In the genomic region with DNA sequence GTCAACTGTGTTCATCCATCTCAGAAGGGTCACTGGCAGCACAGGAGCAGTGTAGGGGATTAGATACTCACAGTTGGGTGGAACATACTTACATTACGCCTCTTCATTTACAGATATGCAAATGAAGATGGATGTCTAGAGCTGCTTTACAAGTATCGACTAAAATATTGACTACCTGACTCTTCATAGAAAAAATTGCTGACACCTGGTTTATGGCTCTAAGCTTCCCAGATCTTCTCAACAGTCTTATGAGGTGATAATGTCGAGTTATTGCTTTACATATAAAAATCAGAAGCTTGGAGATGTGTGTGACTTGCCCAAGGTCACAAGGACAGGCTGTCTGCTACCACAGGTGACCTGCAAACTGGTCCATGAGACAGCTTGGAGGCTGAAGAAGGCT, we compare ENCODE assay signal across 9 cellular contexts.
"Had no signal": no experiment of that assay in that cellular context is flagged by ENCODE, and none has a peak within 500 bp of the region (broad histone marks: within the 10 kb centered on the region; RNA-seq: fewer than 3 reads in every experiment).

No MANE protein-coding gene starts in this region.

- ATAC-seq: GM23338 had no signal

- H2AFZ ChIP-seq: GM23338 had no signal

- H3K27ac Mint-ChIP-seq: GM23338, H9, IgD-negative memory B cell had no signal

- H3K36me3 Mint-ChIP-seq: IgD-negative memory B cell had no signal

- H3K4me1 Mint-ChIP-seq: GM23338, IgD-negative memory B cell had no signal

- H3K27me3 Mint-ChIP-seq: IgD-negative memory B cell had no signal

- H3K4me2 ChIP-seq: GM23338 had no signal

- H3K27ac ChIP-seq: HL-60 had no signal

- H3K4me3 Mint-ChIP-seq: GM23338, H9, IgD-negative memory B cell had no signal

- FAIRE-seq: H1, H54 had no signal

- DNase-seq: H9, HCEC 1CT, Kasumi-1, KG1 had no signal

- H3K4me3 ChIP-seq: GM23338 had no signal
